Comparison of ENCODE assay signal across 1 cellular context in genomic region chr2:288743-289361, GRCh38.
TF ChIP-seq lines count a peak whose summit lies in the region.

No MANE protein-coding gene starts in this region.

TF ChIP-seq in HepG2, 621 proteins besides CTCF, POLR2A, EP300 and RAD21:
- no peak for TF ChIP-seq IRX3 (CRISPR knock-in tag; IDR thresholded peaks at IDR 0.05; ENCODE audit: borderline replicate concordance, low read depth)
- TF ChIP-seq ZFY (CRISPR knock-in tag; IDR thresholded peaks at IDR 0.05) = no peak
